8 cellular contexts compared by ENCODE assay signal in the genomic region with DNA sequence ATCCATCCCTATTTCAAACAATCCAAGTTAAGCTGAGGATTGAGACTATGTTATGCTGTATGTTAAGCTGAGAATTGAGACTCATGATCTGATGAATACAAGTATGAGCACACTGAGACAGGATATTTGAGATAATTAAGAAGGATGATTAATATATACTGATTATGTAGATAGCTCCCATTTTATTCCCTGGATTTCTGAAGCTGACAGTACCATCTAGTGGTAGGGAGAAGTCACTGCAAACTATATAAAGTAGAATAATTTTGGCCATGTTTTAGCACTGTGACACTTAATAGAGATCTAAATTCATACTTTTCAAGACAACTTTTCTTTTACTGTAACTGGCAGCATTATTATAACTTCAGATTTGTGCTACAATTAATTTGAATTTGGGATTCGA. TPM values are rescaled to one million over a fixed set of nuclear protein-coding genes. Genes with fewer than 3 reads are reported as not detected.
DNase-seq lines count a peak whose midpoint lies in the region; ATAC-seq and TF ChIP-seq lines count a peak whose summit lies in the region.

No MANE protein-coding gene starts in this region.

- no peaks in the 10 kb centered on the region for H3K36me3 ChIP-seq in KMS-11 (ENCODE audit: insufficient read depth)
- H3K36me3 ChIP-seq in brain microvascular endothelial cell (replicated peaks): no peaks in the 10 kb centered on the region

- H3K79me2 ChIP-seq in KMS-11 (ENCODE audit: insufficient read depth, low read depth): no peaks in the 10 kb centered on the region

- no peak overlapping the region for H3K4me3 Mint-ChIP-seq in neural crest cell
- H3K4me3 Mint-ChIP-seq in activated naive CD4-positive, alpha-beta T cell treated with anti-CD3 and anti-CD28 coated beads, Interleukin-2, amount 10 ng/mL, durations not matched to agents 7 days and 5 days: no peak overlapping the region
- H3K4me3 Mint-ChIP-seq in activated naive CD8-positive, alpha-beta T cell treated with anti-CD3 and anti-CD28 coated beads, Interleukin-2, amount 50 U/mL, for 24 hours: no peak overlapping the region

- CTCF ChIA-PET in activated naive CD4-positive, alpha-beta T cell treated with anti-CD3 and anti-CD28 coated beads, Interleukin-2, amount 10 ng/mL, durations not matched to agents 7 days and 5 days (lab: Charles Lee): interaction anchor here (0.6 to 1.2 kb wide), 8 partner anchors 137 to 604 kb away, joined by 3 to 5 read pairs (median 4); no protein-coding TSS in a partner anchor

- H3K27ac Mint-ChIP-seq in neural crest cell (ENCODE audit: unreplicated experiment): no peak overlapping the region
- no peak overlapping the region for H3K27ac Mint-ChIP-seq in activated naive CD4-positive, alpha-beta T cell treated with anti-CD3 and anti-CD28 coated beads, Interleukin-2, amount 10 ng/mL, durations not matched to agents 7 days and 5 days
- no peak overlapping the region for H3K27ac Mint-ChIP-seq in activated naive CD8-positive, alpha-beta T cell treated with anti-CD3 and anti-CD28 coated beads, Interleukin-2, amount 50 U/mL, for 24 hours

- no peaks in the 10 kb centered on the region for H3K9me3 Mint-ChIP-seq in neural crest cell
- H3K9me3 Mint-ChIP-seq in activated naive CD4-positive, alpha-beta T cell treated with anti-CD3 and anti-CD28 coated beads, Interleukin-2, amount 10 ng/mL, durations not matched to agents 7 days and 5 days: no peaks in the 10 kb centered on the region
- no peaks in the 10 kb centered on the region for H3K9me3 Mint-ChIP-seq in activated naive CD8-positive, alpha-beta T cell treated with anti-CD3 and anti-CD28 coated beads, Interleukin-2, amount 50 U/mL, for 24 hours

- TF ChIP-seq CTCF in KMS-11 (conservative IDR thresholded peaks at IDR 0.05; ENCODE audit: low read depth, low read length) (peak; percentile 80), brain microvascular endothelial cell (IDR thresholded peaks at IDR 0.05; ENCODE audit: low read depth, low read length, missing control alignments) (peak; percentile 59), neural crest cell (conservative IDR thresholded peaks at IDR 0.05) (peak; percentile 80)

- H3K36me3 Mint-ChIP-seq in neural crest cell (ENCODE audit: low read depth): peaks cover 12% of the 10 kb centered on the region
- H3K36me3 Mint-ChIP-seq in activated naive CD4-positive, alpha-beta T cell treated with anti-CD3 and anti-CD28 coated beads, Interleukin-2, amount 10 ng/mL, durations not matched to agents 7 days and 5 days: peaks cover 21% of the 10 kb centered on the region
- H3K36me3 Mint-ChIP-seq in activated naive CD8-positive, alpha-beta T cell treated with anti-CD3 and anti-CD28 coated beads, Interleukin-2, amount 50 U/mL, for 24 hours (ENCODE audit: low read depth): peaks cover 33% of the 10 kb centered on the region

- no peaks in the 10 kb centered on the region for H3K27me3 ChIP-seq in KMS-11 (ENCODE audit: insufficient read depth, low read depth)
- no peaks in the 10 kb centered on the region for H3K27me3 ChIP-seq in brain microvascular endothelial cell (replicated peaks)

- DNase-seq in EH (ENCODE audit: low read depth) (peak; percentile 29), brain microvascular endothelial cell (no peak), neural crest cell (ENCODE audit: low read depth, low spot score) (no peak), NCI-H146 (lab: John Stamatoyannopoulos, UW) (no peak)
- no peak for DNase-seq in activated naive CD4-positive, alpha-beta T cell treated with anti-CD3 and anti-CD28 coated beads, Interleukin-2, amount 10 ng/mL, durations not matched to agents 7 days and 5 days
- DNase-seq in activated naive CD8-positive, alpha-beta T cell treated with anti-CD3 and anti-CD28 coated beads, Interleukin-2, amount 50 U/mL, for 24 hours: no peak
- DNase-seq in effector CD8-positive, alpha-beta T cell (lab: John Stamatoyannopoulos, UW): no peak

- H3K9ac ChIP-seq in KMS-11: no peak overlapping the region

- H2AFZ ChIP-seq in KMS-11 (ENCODE audit: low read depth): no peak overlapping the region

- ATAC-seq in activated naive CD8-positive, alpha-beta T cell treated with anti-CD3 and anti-CD28 coated beads, Interleukin-2, amount 50 U/mL, for 24 hours: no peak

- in situ Hi-C loops in brain microvascular endothelial cell (cut with HindIII; ENCODE audit: low pct_ligation_motif_present, low sequenced_read_pairs): no loop called here

- H4K20me1 ChIP-seq in KMS-11 (ENCODE audit: insufficient read depth): no peaks in the 10 kb centered on the region

- no peaks in the 10 kb centered on the region for H3K27me3 Mint-ChIP-seq in neural crest cell (ENCODE audit: low read depth)
- no peaks in the 10 kb centered on the region for H3K27me3 Mint-ChIP-seq in activated naive CD4-positive, alpha-beta T cell treated with anti-CD3 and anti-CD28 coated beads, Interleukin-2, amount 10 ng/mL, durations not matched to agents 7 days and 5 days
- H3K27me3 Mint-ChIP-seq in activated naive CD8-positive, alpha-beta T cell treated with anti-CD3 and anti-CD28 coated beads, Interleukin-2, amount 50 U/mL, for 24 hours: no peaks in the 10 kb centered on the region

- H3K4me3 ChIP-seq in KMS-11 (IDR thresholded peaks at IDR 0.05; ENCODE audit: insufficient read depth, low read depth, low read length): no peak overlapping the region
- H3K4me3 ChIP-seq in brain microvascular endothelial cell (ENCODE audit: low read depth, low read length): no peak overlapping the region

- no peak overlapping the region for H3K4me2 ChIP-seq in KMS-11

- no peaks in the 10 kb centered on the region for H3K4me1 ChIP-seq in KMS-11 (ENCODE audit: low read depth, poor library complexity, severe bottlenecking)

- H3K27ac ChIP-seq in KMS-11 (no peak overlapping the region), brain microvascular endothelial cell (no peak overlapping the region)

- H3K4me1 Mint-ChIP-seq in neural crest cell: no peaks in the 10 kb centered on the region
- H3K4me1 Mint-ChIP-seq in activated naive CD4-positive, alpha-beta T cell treated with anti-CD3 and anti-CD28 coated beads, Interleukin-2, amount 10 ng/mL, durations not matched to agents 7 days and 5 days: no peaks in the 10 kb centered on the region
- H3K4me1 Mint-ChIP-seq in activated naive CD8-positive, alpha-beta T cell treated with anti-CD3 and anti-CD28 coated beads, Interleukin-2, amount 50 U/mL, for 24 hours: no peaks in the 10 kb centered on the region

RNA-seq across cellular contexts. Expression of a gene that starts 23.1 kb away (rescaled TPM):
- total RNA-seq in neural crest cell: 92.6 and 98.3 TPM in 2 replicates
